Comparison of ENCODE assay signal across 8 cellular contexts in the genomic region with DNA sequence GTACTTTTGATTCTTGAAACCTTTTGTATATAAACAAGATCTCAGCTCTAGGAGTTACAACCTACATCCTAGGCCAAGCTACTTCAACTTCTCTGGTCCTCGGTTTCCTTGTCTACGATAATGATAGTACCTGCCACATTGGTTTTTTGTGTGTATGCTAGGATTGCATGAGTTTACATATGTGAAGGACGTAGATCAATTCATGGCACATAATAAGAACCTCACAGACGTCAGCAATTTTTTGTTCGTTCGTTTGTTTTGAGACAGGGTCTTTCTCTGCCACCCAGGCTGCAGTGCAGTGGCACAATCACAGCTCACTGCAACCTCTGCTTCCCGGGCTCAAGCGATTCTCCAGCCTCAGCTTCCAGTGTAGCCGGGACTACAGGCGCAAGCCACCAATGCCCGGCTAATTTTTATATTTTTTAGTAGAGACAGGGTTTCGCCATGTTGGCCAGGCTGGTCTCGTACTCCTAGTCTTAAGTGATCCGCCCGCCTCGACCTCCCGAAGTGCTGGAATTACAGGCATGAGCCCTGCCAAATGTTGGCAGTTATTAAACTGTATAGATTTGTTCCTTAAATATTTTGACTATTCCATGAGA. TPM values are rescaled to one million over a fixed set of nuclear protein-coding genes. Genes with fewer than 3 reads are reported as not detected.
DNase-seq lines count a peak whose midpoint lies in the region; ATAC-seq lines count a peak whose summit lies in the region.

No MANE protein-coding gene starts in this region.

- H3K36me3 ChIP-seq in iPS DF 6.9 (ENCODE audit: control insufficient read depth, insufficient read depth, low read length): no peaks in the 10 kb centered on the region

- peaks cover 21% of the 10 kb centered on the region for H3K4me1 Mint-ChIP-seq in activated CD4-positive, alpha-beta T cell treated with anti-CD3 and anti-CD28 coated beads, Interleukin-2, amount 10 ng/mL, durations not matched to agents 24 days and 14 days
- H3K4me1 Mint-ChIP-seq in activated T-cell treated with anti-CD3 and anti-CD28 coated beads, Interleukin-2, amount 50 U/mL, for 24 hours (ENCODE audit: low read depth): peaks cover 28% of the 10 kb centered on the region
- no peaks in the 10 kb centered on the region for H3K4me1 Mint-ChIP-seq in stimulated activated effector memory CD8-positive, alpha-beta T cell treated with anti-CD3 and anti-CD28 coated beads, Interleukin-12 subunit alpha, Interleukin-12 subunit beta, amount 100 ng/mL, for 72 hours

- intact Hi-C loops in activated CD4-positive, alpha-beta T cell treated with anti-CD3 and anti-CD28 coated beads, Interleukin-2, amount 10 ng/mL, durations not matched to agents 24 days and 14 days (cut with micrococcal nuclease): loop anchor here (5.0 kb wide), 2 partner anchors 155 to 220 kb away; no protein-coding TSS in a partner anchor

- no peaks in the 10 kb centered on the region for H3K4me1 ChIP-seq in iPS DF 6.9 (ENCODE audit: control insufficient read depth, insufficient read depth, low read length)

- H3K27ac ChIP-seq in iPS DF 6.9 (ENCODE audit: low read length): no peak overlapping the region

- no peaks in the 10 kb centered on the region for H3K9me3 ChIP-seq in iPS DF 6.9 (ENCODE audit: control insufficient read depth, insufficient read depth, low read length)

- peak overlapping the region; percentile 93 for H3K4me3 Mint-ChIP-seq in activated CD4-positive, alpha-beta T cell treated with anti-CD3 and anti-CD28 coated beads, Interleukin-2, amount 10 ng/mL, durations not matched to agents 24 days and 14 days
- H3K4me3 Mint-ChIP-seq in activated T-cell treated with anti-CD3 and anti-CD28 coated beads, Interleukin-2, amount 50 U/mL, for 24 hours: peak overlapping the region; percentile 91
- peak overlapping the region; percentile 79 for H3K4me3 Mint-ChIP-seq in stimulated activated effector memory CD8-positive, alpha-beta T cell treated with anti-CD3 and anti-CD28 coated beads, Interleukin-12 subunit alpha, Interleukin-12 subunit beta, amount 100 ng/mL, for 72 hours

- H3K4me3 ChIP-seq in iPS DF 6.9 (ENCODE audit: low read length): peak overlapping the region; percentile 93; the same call in 1 of the 2 replicates

- peak overlapping the region; percentile 100 for H3K27ac Mint-ChIP-seq in activated CD4-positive, alpha-beta T cell treated with anti-CD3 and anti-CD28 coated beads, Interleukin-2, amount 10 ng/mL, durations not matched to agents 24 days and 14 days
- peak overlapping the region; percentile 99 for H3K27ac Mint-ChIP-seq in activated T-cell treated with anti-CD3 and anti-CD28 coated beads, Interleukin-2, amount 50 U/mL, for 24 hours
- peak overlapping the region; percentile 95 for H3K27ac Mint-ChIP-seq in stimulated activated effector memory CD8-positive, alpha-beta T cell treated with anti-CD3 and anti-CD28 coated beads, Interleukin-12 subunit alpha, Interleukin-12 subunit beta, amount 100 ng/mL, for 72 hours

- DNase-seq in activated CD4-positive, alpha-beta T cell treated with anti-CD3 and anti-CD28 coated beads, Interleukin-2, amount 10 ng/mL, durations not matched to agents 24 days and 14 days: no peak
- no peak for DNase-seq in activated CD4-positive, alpha-beta T cell treated with anti-CD3 and anti-CD28 coated beads for 1 hour
- peak; percentile 37 for DNase-seq in activated T-cell treated with anti-CD3 and anti-CD28 coated beads, Interleukin-2, amount 50 U/mL, for 24 hours
- DNase-seq in iPS DF 6.9 (ENCODE audit: low read depth, low spot score): no peak
- no peak for DNase-seq in stimulated activated effector memory CD8-positive, alpha-beta T cell treated with anti-CD3 and anti-CD28 coated beads, Interleukin-12 subunit alpha, Interleukin-12 subunit beta, amount 100 ng/mL, for 72 hours (ENCODE audit: low spot score in 2 of 2)
- DNase-seq in SKM-1 treated with dmso at 0.1 percent for 144 hours (lab: John Stamatoyannopoulos, UW; ENCODE audit: unreplicated experiment): no peak
- no peak for DNase-seq in dermis blood vessel endothelial cell

- no peaks in the 10 kb centered on the region for H3K27me3 Mint-ChIP-seq in activated CD4-positive, alpha-beta T cell treated with anti-CD3 and anti-CD28 coated beads, Interleukin-2, amount 10 ng/mL, durations not matched to agents 24 days and 14 days
- H3K27me3 Mint-ChIP-seq in activated T-cell treated with anti-CD3 and anti-CD28 coated beads, Interleukin-2, amount 50 U/mL, for 24 hours: no peaks in the 10 kb centered on the region

- ATAC-seq in stimulated activated effector memory CD8-positive, alpha-beta T cell treated with anti-CD3 and anti-CD28 coated beads, Interleukin-12 subunit alpha, Interleukin-12 subunit beta, amount 100 ng/mL, for 72 hours: peak; percentile 2
- no peak for ATAC-seq in GM18868 (IDR thresholded peaks at IDR 0.05; ENCODE audit: unreplicated experiment)

- H3K27me3 ChIP-seq in iPS DF 6.9 (ENCODE audit: control insufficient read depth, insufficient read depth, low read length): no peaks in the 10 kb centered on the region

- no CpG with 5 or more reads among the region's 17 CpGs for WGBS in iPS DF 6.9 (ENCODE audit: insufficient coverage, insufficient read length)

- no peaks in the 10 kb centered on the region for H3K9me3 Mint-ChIP-seq in activated CD4-positive, alpha-beta T cell treated with anti-CD3 and anti-CD28 coated beads, Interleukin-2, amount 10 ng/mL, durations not matched to agents 24 days and 14 days
- H3K9me3 Mint-ChIP-seq in activated T-cell treated with anti-CD3 and anti-CD28 coated beads, Interleukin-2, amount 50 U/mL, for 24 hours: no peaks in the 10 kb centered on the region
- no peaks in the 10 kb centered on the region for H3K9me3 Mint-ChIP-seq in stimulated activated effector memory CD8-positive, alpha-beta T cell treated with anti-CD3 and anti-CD28 coated beads, Interleukin-12 subunit alpha, Interleukin-12 subunit beta, amount 100 ng/mL, for 72 hours

- peaks cover 13% of the 10 kb centered on the region for H3K36me3 Mint-ChIP-seq in activated CD4-positive, alpha-beta T cell treated with anti-CD3 and anti-CD28 coated beads, Interleukin-2, amount 10 ng/mL, durations not matched to agents 24 days and 14 days (ENCODE audit: low read depth)
- peaks cover 27% of the 10 kb centered on the region for H3K36me3 Mint-ChIP-seq in activated T-cell treated with anti-CD3 and anti-CD28 coated beads, Interleukin-2, amount 50 U/mL, for 24 hours (ENCODE audit: low read depth)
- H3K36me3 Mint-ChIP-seq in stimulated activated effector memory CD8-positive, alpha-beta T cell treated with anti-CD3 and anti-CD28 coated beads, Interleukin-12 subunit alpha, Interleukin-12 subunit beta, amount 100 ng/mL, for 72 hours: peaks cover 37% of the 10 kb centered on the region

RNA-seq across cellular contexts. Expression of gene SLC35F5, which starts 0.7 kb away (rescaled TPM):
- 24.1 and 25.1 TPM in 2 replicates for total RNA-seq in activated CD4-positive, alpha-beta T cell treated with anti-CD3 and anti-CD28 coated beads, Interleukin-2, amount 10 ng/mL, durations not matched to agents 24 days and 14 days
- total RNA-seq in dermis blood vessel endothelial cell: 102 and 134 TPM in 2 replicates
